ENCODE assay signal across 1 cellular context in genomic region chr22:50641696-50642607, GRCh38.
TF ChIP-seq lines count a peak whose summit lies in the region.

No MANE protein-coding gene starts in this region.

TF ChIP-seq in K562, 482 proteins besides CTCF, POLR2A, EP300 and RAD21 (continued from another document):
- TF ChIP-seq MGA (IDR thresholded peaks at IDR 0.05), result 0 out of 2 replicates have a peak, but pooled peaks have one; percentile 11
- TF ChIP-seq E2F6 (IDR thresholded peaks at IDR 0.05; ENCODE audit: borderline replicate concordance in 1 of 2, extremely low read depth in 1 of 2, insufficient read depth in 1 of 2, insufficient read length in 1 of 2, low read depth in 1 of 2, low read length in 1 of 2, poor library complexity in 1 of 2, severe bottlenecking in 1 of 2), result peak in 1 of 2 experiments; percentile 61
- no peak for TF ChIP-seq ETV6 (IDR thresholded peaks at IDR 0.05; ENCODE audit: borderline replicate concordance in 1 of 2, low read depth in 2 of 2, low read length in 1 of 2)
- no peak for TF ChIP-seq ETV6 (CRISPR knock-in tag; IDR thresholded peaks at IDR 0.05; ENCODE audit: borderline replicate concordance)
- TF ChIP-seq USF2 (CRISPR knock-in tag; IDR thresholded peaks at IDR 0.05), result peak; percentile 68
